Comparison of ENCODE assay signal across 10 cellular contexts in genomic region chr19:46303702-46304397, GRCh38. TPM values are rescaled to one million over a fixed set of nuclear protein-coding genes. Genes with fewer than 3 reads are reported as not detected.
DNase-seq lines count a peak whose midpoint lies in the region; ATAC-seq and TF ChIP-seq lines count a peak whose summit lies in the region.
"Had no signal": no experiment of that assay in that cellular context is flagged by ENCODE, and none has a peak within 500 bp of the region (broad histone marks: within the 10 kb centered on the region; RNA-seq: fewer than 3 reads in every experiment).

No MANE protein-coding gene starts in this region.

- H3K27me3 ChIP-seq in BE2C (no peaks in the 10 kb centered on the region), NT2/D1 (ENCODE audit: insufficient read depth, insufficient read length) (no peaks in the 10 kb centered on the region), esophagus muscularis mucosa (no peaks in the 10 kb centered on the region), mucosa of rectum (ENCODE audit: control insufficient read depth in 2 of 2, insufficient read depth in 2 of 2, low read length in 2 of 2) (no peaks in the 10 kb centered on the region)

- no peak overlapping the region for H3K4me3 Mint-ChIP-seq in activated CD8-positive, alpha-beta memory T cell treated with anti-CD3 and anti-CD28 coated beads, Interleukin-2, amount 10 ng/mL, durations not matched to agents 7 days and 5 days
- H3K4me3 Mint-ChIP-seq: CD4-positive, alpha-beta T cell had no signal

- TF ChIP-seq CTCF in BE2C (IDR thresholded peaks at IDR 0.05; ENCODE audit: low read depth, low read length) (no peak), esophagus muscularis mucosa (IDR thresholded peaks at IDR 0.05) (no peak)

- H3K9ac ChIP-seq in NT2/D1 (ENCODE audit: insufficient read length, low read depth) = peak overlapping the region; percentile 90
- peak overlapping the region; percentile 32 to 70 for H3K9ac ChIP-seq in mucosa of rectum (ENCODE audit: low read depth in 1 of 2, low read length in 2 of 2)

- no peak overlapping the region for H3K4me3 ChIP-seq in BE2C (ENCODE audit: low read depth, low read length)
- peak overlapping the region; percentile 69 for H3K4me3 ChIP-seq in NT2/D1 (ENCODE audit: insufficient read length, low read depth)
- H3K4me3 ChIP-seq in esophagus muscularis mucosa = peak overlapping the region; percentile 19 to 28 (median 25)
- H3K4me3 ChIP-seq in mucosa of rectum (ENCODE audit: low read length in 2 of 2) = peak overlapping the region; percentile 13 to 47

- intact Hi-C loops in esophagus muscularis mucosa (cut with DNase I) = no loop called here

- H3K9me3 ChIP-seq in BE2C (no peaks in the 10 kb centered on the region), NT2/D1 (ENCODE audit: insufficient read depth, low read length) (no peaks in the 10 kb centered on the region), esophagus muscularis mucosa (no peaks in the 10 kb centered on the region), mucosa of rectum (ENCODE audit: control insufficient read depth in 2 of 2, low read length in 2 of 2) (no peaks in the 10 kb centered on the region)

- H3K36me3 ChIP-seq in BE2C (no peaks in the 10 kb centered on the region), NT2/D1 (ENCODE audit: insufficient read depth, insufficient read length, low read length) (peaks cover 5% of the 10 kb centered on the region), esophagus muscularis mucosa (peaks cover 55 to 64% (median 60%) of the 10 kb centered on the region in 4 donors), mucosa of rectum (ENCODE audit: control insufficient read depth in 2 of 2, insufficient read depth in 2 of 2, low read length in 2 of 2) (no peaks in the 10 kb centered on the region)

- H3K4me1 ChIP-seq in BE2C (peaks cover 19% of the 10 kb centered on the region), NT2/D1 (ENCODE audit: insufficient read depth, insufficient read length) (peaks cover 12% of the 10 kb centered on the region), esophagus muscularis mucosa (peaks cover 45 to 88% (median 83%) of the 10 kb centered on the region in 4 donors), mucosa of rectum (ENCODE audit: control insufficient read depth in 2 of 2, insufficient read depth in 2 of 2, low read length in 2 of 2) (peaks cover 23 to 33% of the 10 kb centered on the region in 2 donors)

- TF ChIP-seq POLR2A in esophagus muscularis mucosa (IDR thresholded peaks at IDR 0.05; ENCODE audit: low read depth) = no peak

- no peak for ATAC-seq in activated CD8-positive, alpha-beta memory T cell treated with anti-CD3 and anti-CD28 coated beads, Interleukin-2, amount 10 ng/mL, durations not matched to agents 7 days and 5 days

- H3K9me3 Mint-ChIP-seq in activated CD8-positive, alpha-beta memory T cell treated with anti-CD3 and anti-CD28 coated beads, Interleukin-2, amount 10 ng/mL, durations not matched to agents 7 days and 5 days (ENCODE audit: low read depth) = peaks cover 6% of the 10 kb centered on the region

- H3K27ac ChIP-seq in esophagus muscularis mucosa (replicated peaks in 1 of 4) (peak overlapping the region; percentile 97 to 98 (median 98)), mucosa of rectum (ENCODE audit: low read depth in 2 of 2, low read length in 2 of 2) (peak overlapping the region in 1 of 2 donors; percentile 75)

- no peak for TF ChIP-seq EP300 in esophagus muscularis mucosa (IDR thresholded peaks at IDR 0.05)

- H3K27ac Mint-ChIP-seq in activated CD8-positive, alpha-beta memory T cell treated with anti-CD3 and anti-CD28 coated beads, Interleukin-2, amount 10 ng/mL, durations not matched to agents 7 days and 5 days = no peak overlapping the region
- H3K27ac Mint-ChIP-seq: CD4-positive, alpha-beta T cell had no signal

- DNase-seq in BE2C (peak; percentile 48), NT2/D1 (ENCODE audit: low read depth, low spot score) (peak; percentile 91), esophagus muscularis mucosa (ENCODE audit: extremely low spot score) (no peak), NCI-H128 (lab: John Stamatoyannopoulos, UW; ENCODE audit: unreplicated experiment) (no peak), NCI-H748 (lab: John Stamatoyannopoulos, UW; ENCODE audit: unreplicated experiment) (no peak), NCI-H1694 (lab: John Stamatoyannopoulos, UW) (no peak)
- no peak for DNase-seq in activated CD8-positive, alpha-beta memory T cell treated with anti-CD3 and anti-CD28 coated beads, Interleukin-2, amount 10 ng/mL, durations not matched to agents 7 days and 5 days

- H3K4me1 Mint-ChIP-seq in activated CD8-positive, alpha-beta memory T cell treated with anti-CD3 and anti-CD28 coated beads, Interleukin-2, amount 10 ng/mL, durations not matched to agents 7 days and 5 days = no peaks in the 10 kb centered on the region

- 64% methylated on average over 21 of the region's 56 CpGs for WGBS in esophagus muscularis mucosa

- H3K27me3 Mint-ChIP-seq in activated CD8-positive, alpha-beta memory T cell treated with anti-CD3 and anti-CD28 coated beads, Interleukin-2, amount 10 ng/mL, durations not matched to agents 7 days and 5 days = peaks cover 9% of the 10 kb centered on the region

- peaks cover 3% of the 10 kb centered on the region for H3K36me3 Mint-ChIP-seq in activated CD8-positive, alpha-beta memory T cell treated with anti-CD3 and anti-CD28 coated beads, Interleukin-2, amount 10 ng/mL, durations not matched to agents 7 days and 5 days

- CTCF ChIA-PET in activated CD8-positive, alpha-beta memory T cell treated with anti-CD3 and anti-CD28 coated beads, Interleukin-2, amount 10 ng/mL, durations not matched to agents 7 days and 5 days (lab: Charles Lee) = no interaction called here

RNA-seq across cellular contexts. Expression of gene HIF3A, which starts 7.0 kb away (rescaled TPM):
- polyA plus RNA-seq in BE2C (2012; ENCODE audit: insufficient read depth, insufficient read length, low read depth) = 0.83 TPM
- 100 to 1,000 TPM in 3 of 4 donors, 10 to 100 TPM in 1; 98.2 to 268 (median 160) TPM for total RNA-seq in esophagus muscularis mucosa
- total RNA-seq in activated CD8-positive, alpha-beta memory T cell treated with anti-CD3 and anti-CD28 coated beads, Interleukin-2, amount 10 ng/mL, durations not matched to agents 7 days and 5 days = not detected
- total RNA-seq: CD4-positive, alpha-beta T cell; H4 had no signal

RNA-seq across cellular contexts. Expression of gene PPP5C, which starts 43.0 kb away (rescaled TPM):
- polyA plus RNA-seq in BE2C (2012; ENCODE audit: insufficient read depth, insufficient read length, low read depth) = 119 TPM
- total RNA-seq in esophagus muscularis mucosa = 10 to 100 TPM; 39.9 to 74.7 (median 61.9) TPM
- 100 to 1,000 TPM in 1 of 2 experiments, 10 to 100 TPM in 1; 99.2 to 110 TPM for total RNA-seq in activated CD8-positive, alpha-beta memory T cell treated with anti-CD3 and anti-CD28 coated beads, Interleukin-2, amount 10 ng/mL, durations not matched to agents 7 days and 5 days

Comparison
In these comparisons a context has a peak if more than half of its experiments do, and no peak if none do; other contexts are left out.
1. DNase-seq: peak in BE2C (single experiment) and NT2/D1 (single experiment); none in esophagus muscularis mucosa (single experiment), NCI-H128 (single experiment), NCI-H748 (single experiment), NCI-H1694 (single experiment) and activated CD8-positive, alpha-beta memory T cell treated with anti-CD3 and anti-CD28 coated beads, Interleukin-2, amount 10 ng/mL, durations not matched to agents 7 days and 5 days (single experiment).
2. RNA of gene HIF3A, which starts 7.0 kb away (total RNA-seq): 98.2 to 268 TPM in esophagus muscularis mucosa; not detected in activated CD8-positive, alpha-beta memory T cell treated with anti-CD3 and anti-CD28 coated beads, Interleukin-2, amount 10 ng/mL, durations not matched to agents 7 days and 5 days; every median in the first group is over 10 times any median in the second.